ENCODE assay signal across 1 cellular context in genomic region chr2:43223412-43224040, GRCh38.
TF ChIP-seq lines count a peak whose summit lies in the region.

No MANE protein-coding gene starts in this region.

TF ChIP-seq in SK-N-SH treated with all-trans-retinoic acid at 6 μM for 48 hours, 23 proteins besides CTCF, POLR2A, EP300 and RAD21 (continued from another document):
- TF ChIP-seq PATZ1 (CRISPR knock-in tag; IDR thresholded peaks at IDR 0.05; ENCODE audit: borderline replicate concordance): no peak
- no peak for TF ChIP-seq ZC3H10 (CRISPR knock-in tag; IDR thresholded peaks at IDR 0.05)
- TF ChIP-seq TSHZ2 (CRISPR knock-in tag; IDR thresholded peaks at IDR 0.05): no peak
- no peak for TF ChIP-seq ZFP30 (CRISPR knock-in tag; IDR thresholded peaks at IDR 0.05)
- no peak for TF ChIP-seq POU6F1 (CRISPR knock-in tag; IDR thresholded peaks at IDR 0.05; ENCODE audit: borderline replicate concordance, low read depth)
- no peak for TF ChIP-seq ZFP3 (CRISPR knock-in tag; IDR thresholded peaks at IDR 0.05)
- no peak for TF ChIP-seq GLIS3 (CRISPR knock-in tag; IDR thresholded peaks at IDR 0.05)
- no peak for TF ChIP-seq CSRNP3 (CRISPR knock-in tag; IDR thresholded peaks at IDR 0.05)
- TF ChIP-seq TCF4 (CRISPR knock-in tag; IDR thresholded peaks at IDR 0.05; ENCODE audit: borderline replicate concordance): no peak
- no peak for TF ChIP-seq OSR1 (CRISPR knock-in tag; IDR thresholded peaks at IDR 0.05)
- no peak for TF ChIP-seq ISL1 (CRISPR knock-in tag; IDR thresholded peaks at IDR 0.05)
- TF ChIP-seq ESRRG (CRISPR knock-in tag; IDR thresholded peaks at IDR 0.05): no peak
- TF ChIP-seq SNAI2 (CRISPR knock-in tag; IDR thresholded peaks at IDR 0.05): no peak
- no peak for TF ChIP-seq ZNF70 (CRISPR knock-in tag; IDR thresholded peaks at IDR 0.05)
TF ChIP-seq in SK-N-SH treated with all-trans-retinoic acid at 6 μM for 48 hours: peak in this region for 0.
